Comparison of ENCODE assay signal across 1 cellular context in genomic region chr3:36697397-36698001, GRCh38.
TF ChIP-seq lines count a peak whose summit lies in the region.

No MANE protein-coding gene starts in this region.

TF ChIP-seq in H1, 55 proteins besides CTCF, POLR2A, EP300 and RAD21:
- no peak for TF ChIP-seq GABPA (IDR thresholded peaks at IDR 0.05; ENCODE audit: borderline replicate concordance, insufficient read depth, low read length)
- peak; percentile 57; the same call in 1 of the 2 replicates for TF ChIP-seq TBP (IDR thresholded peaks at IDR 0.05; ENCODE audit: low read depth, low read length)
